In genomic region chr20:44921447-44921846, GRCh38 we compare ENCODE assay signal across 28 cellular contexts.
"Had no signal": no experiment of that assay in that cellular context is flagged by ENCODE, and none has a peak within 500 bp of the region (broad histone marks: within the 10 kb centered on the region; RNA-seq: fewer than 3 reads in every experiment).

No MANE protein-coding gene starts in this region.

- FAIRE-seq: islet of Langerhans, kidney, pancreas, small intestine had no signal

- H3K36me3 ChIP-seq: pancreas, prostate gland, uterus had no signal

- H3K27me3 ChIP-seq: left lung, pancreas, sigmoid colon, spleen, tibial nerve, uterus had no signal

- ATAC-seq: left colon; left lung; lower lobe of right lung; naive thymus-derived CD8-positive, alpha-beta T cell; pancreas; right cardiac atrium; stimulated activated memory B cell treated with anti-CD40 and anti-IgM and Interleukin-4, amounts not matched to agents 10 μg/mL and 1 μg/mL and 100 μg/mL, for 72 hours; stimulated activated naive CD8-positive, alpha-beta T cell treated with anti-CD3 and anti-CD28 coated beads, Interleukin-15, amount 100 ng/mL, for 72 hours had no signal

- H3K9me3 ChIP-seq: left lung, lower lobe of right lung, pancreas, prostate gland, sigmoid colon, spleen, tibial nerve, uterus had no signal

- DNase-seq: hypothalamus; immature natural killer cell; kidney; left colon; left lung; lower lobe of right lung; mammary epithelial cell; mesenchymal stem cell; naive thymus-derived CD8-positive, alpha-beta T cell; nucleus accumbens; pancreas; posterior cingulate gyrus; retina; right cardiac atrium; sigmoid colon; small intestine; spleen; stimulated activated CD4-positive, alpha-beta T cell treated with anti-CD3 and anti-CD28 coated beads, Interleukin-2, amount 100 ng/mL, for 48 hours; stimulated activated CD4-positive, alpha-beta T cell treated with anti-CD3 and anti-CD28 coated beads, Interleukin-4, amount 100 ng/mL, for 4 hours; stimulated activated CD8-positive, alpha-beta memory T cell treated with anti-CD3 and anti-CD28 coated beads, Interleukin-4, amount 100 ng/mL, for 48 hours; stimulated activated naive CD4-positive, alpha-beta T cell treated with Interleukin-2 at 50 U/mL for 16 hours; stimulated activated naive CD8-positive, alpha-beta T cell treated with anti-CD3 and anti-CD28 coated beads, Interleukin-15, amount 100 ng/mL, for 72 hours; substantia nigra; uterus had no signal

- H3K4me3 ChIP-seq: left lung, lower lobe of right lung, pancreas, prostate gland, sigmoid colon, spleen, tibial nerve, uterus had no signal

- H3K4me1 ChIP-seq: left lung, lower lobe of right lung, pancreas, prostate gland, sigmoid colon, spleen, tibial nerve, uterus had no signal

- H3K27ac ChIP-seq: left lung, lower lobe of right lung, pancreas, prostate gland, sigmoid colon, spleen, tibial nerve, uterus had no signal
